15 cellular contexts compared by ENCODE assay signal in the genomic region with DNA sequence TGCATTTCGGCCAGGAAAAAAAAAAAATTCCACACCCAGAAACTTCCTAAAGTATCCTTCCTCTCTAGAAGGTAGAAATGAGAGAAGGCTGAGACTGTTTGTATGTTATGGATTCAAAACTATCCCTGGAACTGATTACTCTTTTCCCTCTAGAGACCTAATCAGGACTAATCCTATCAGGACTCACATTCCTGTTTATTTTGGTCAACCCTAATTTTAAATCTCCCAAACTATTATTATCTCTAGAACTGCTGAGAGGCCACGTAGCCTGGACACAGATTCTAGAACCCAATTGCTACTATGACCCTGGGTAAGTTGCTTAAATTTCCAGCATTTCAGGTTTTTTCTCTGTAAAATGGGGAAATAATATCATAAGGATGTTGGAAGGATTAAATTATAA.
DNase-seq lines count a peak whose midpoint lies in the region; ATAC-seq and TF ChIP-seq lines count a peak whose summit lies in the region.
"Had no signal": no experiment of that assay in that cellular context is flagged by ENCODE, and none has a peak within 500 bp of the region (broad histone marks: within the 10 kb centered on the region; RNA-seq: fewer than 3 reads in every experiment).

No MANE protein-coding gene starts in this region.

- H3K27ac Mint-ChIP-seq in stimulated activated naive B cell treated with anti-CD40 and anti-IgM and Interleukin-4, amounts not matched to agents 10 μg/mL and 1 μg/mL and 100 μg/mL, for 72 hours = no peak overlapping the region
- H3K27ac Mint-ChIP-seq: CD14-positive monocyte; CD8-positive, alpha-beta T cell had no signal

- no peaks in the 10 kb centered on the region for H3K9me3 Mint-ChIP-seq in stimulated activated naive B cell treated with anti-CD40 and anti-IgM and Interleukin-4, amounts not matched to agents 10 μg/mL and 1 μg/mL and 100 μg/mL, for 72 hours
- H3K9me3 Mint-ChIP-seq: CD8-positive, alpha-beta T cell had no signal

- no peak overlapping the region for H3K4me3 ChIP-seq in right atrium auricular region
- no peak overlapping the region for H3K4me3 ChIP-seq in heart right ventricle
- H3K4me3 ChIP-seq in H7 (ENCODE audit: insufficient read depth, low read depth, low read length) = no peak overlapping the region
- no peak overlapping the region for H3K4me3 ChIP-seq in vagina

- H3K27me3 ChIP-seq in right atrium auricular region (no peaks in the 10 kb centered on the region), heart right ventricle (no peaks in the 10 kb centered on the region), H7 (ENCODE audit: control insufficient read depth, insufficient read depth, low read length) (no peaks in the 10 kb centered on the region), vagina (no peaks in the 10 kb centered on the region)

- TF ChIP-seq CTCF in right atrium auricular region (IDR thresholded peaks at IDR 0.05) (no peak), heart right ventricle (IDR thresholded peaks at IDR 0.05) (no peak), vagina (IDR thresholded peaks at IDR 0.05) (no peak)

- no peak overlapping the region for H3K4me3 Mint-ChIP-seq in stimulated activated naive B cell treated with anti-CD40 and anti-IgM and Interleukin-4, amounts not matched to agents 10 μg/mL and 1 μg/mL and 100 μg/mL, for 72 hours
- H3K4me3 Mint-ChIP-seq: CD14-positive monocyte; CD8-positive, alpha-beta T cell had no signal

- intact Hi-C loops in Right ventricle myocardium inferior (cut with DNase I) (no loop called here), heart right ventricle (cut with DNase I) (no loop called here), vagina (cut with DNase I) (no loop called here)

- H3K36me3 ChIP-seq in right atrium auricular region = no peaks in the 10 kb centered on the region
- no peaks in the 10 kb centered on the region for H3K36me3 ChIP-seq in heart right ventricle
- H3K36me3 ChIP-seq in H7 (replicated peaks; ENCODE audit: control insufficient read depth, insufficient read depth, low read length) = no peaks in the 10 kb centered on the region
- H3K36me3 ChIP-seq in vagina = no peaks in the 10 kb centered on the region

- H3K9me3 ChIP-seq in right atrium auricular region = no peaks in the 10 kb centered on the region
- H3K9me3 ChIP-seq in heart right ventricle = no peaks in the 10 kb centered on the region
- no peaks in the 10 kb centered on the region for H3K9me3 ChIP-seq in vagina

- ATAC-seq in Right ventricle myocardium inferior = peak; percentile 68
- peak; percentile 53 to 91 (median 72) for ATAC-seq in heart right ventricle
- no peak for ATAC-seq in stimulated activated naive B cell treated with anti-CD40 and anti-IgM and Interleukin-4, amounts not matched to agents 10 μg/mL and 1 μg/mL and 100 μg/mL, for 72 hours (replicated peaks)
- ATAC-seq: CD8-positive, alpha-beta T cell; HCT116 had no signal

- H3K27me3 Mint-ChIP-seq in stimulated activated naive B cell treated with anti-CD40 and anti-IgM and Interleukin-4, amounts not matched to agents 10 μg/mL and 1 μg/mL and 100 μg/mL, for 72 hours = no peaks in the 10 kb centered on the region

- peak overlapping the region in 1 of 2 donors; percentile 61 for H3K27ac ChIP-seq in right atrium auricular region
- peak overlapping the region in 6 of 10 donors; percentile 13 to 52 (median 48) for H3K27ac ChIP-seq in heart right ventricle
- no peak overlapping the region for H3K27ac ChIP-seq in vagina
- H3K27ac ChIP-seq: 22Rv1 had no signal

- no peaks in the 10 kb centered on the region for H3K36me3 Mint-ChIP-seq in stimulated activated naive B cell treated with anti-CD40 and anti-IgM and Interleukin-4, amounts not matched to agents 10 μg/mL and 1 μg/mL and 100 μg/mL, for 72 hours
- H3K36me3 Mint-ChIP-seq: CD14-positive monocyte; CD8-positive, alpha-beta T cell had no signal

- WGBS in heart right ventricle, 2 donors = 16 to 50% methylated on average over 2 of the region's 2 CpGs

- peaks cover 0 to 7% of the 10 kb centered on the region in 2 donors for H3K4me1 ChIP-seq in right atrium auricular region
- H3K4me1 ChIP-seq in heart right ventricle = peaks cover 0 to 40% (median 6%) of the 10 kb centered on the region in 9 donors
- H3K4me1 ChIP-seq in vagina = no peaks in the 10 kb centered on the region

- TF ChIP-seq POLR2A in vagina (IDR thresholded peaks at IDR 0.05) = no peak

- DNase-seq in Right ventricle myocardium inferior (ENCODE audit: missing footprints) (no peak), right atrium auricular region (ENCODE audit: low spot score) (no peak), heart right ventricle (no peak), myocyte (ENCODE audit: low read depth) (peak; percentile 80), H7 (no peak), vagina (ENCODE audit: extremely low spot score in 2 of 2) (no peak)
- DNase-seq in stimulated activated naive B cell treated with anti-CD40 and anti-IgM and Interleukin-4, amounts not matched to agents 10 μg/mL and 1 μg/mL and 100 μg/mL, for 72 hours = no peak
- DNase-seq: CD8-positive, alpha-beta T cell; COR-L47; DMS153; DMS79 treated with DMSO at 0.1 percent for 48 hours; EL had no signal

- H3K4me1 Mint-ChIP-seq in stimulated activated naive B cell treated with anti-CD40 and anti-IgM and Interleukin-4, amounts not matched to agents 10 μg/mL and 1 μg/mL and 100 μg/mL, for 72 hours = no peaks in the 10 kb centered on the region
- H3K4me1 Mint-ChIP-seq: CD14-positive monocyte had no signal

Comparison
In these comparisons a context has a peak if more than half of its experiments do, and no peak if none do; other contexts are left out.
1. ATAC-seq: peak in Right ventricle myocardium inferior (single experiment) and heart right ventricle (8 of 8); none in stimulated activated naive B cell treated with anti-CD40 and anti-IgM and Interleukin-4, amounts not matched to agents 10 μg/mL and 1 μg/mL and 100 μg/mL, for 72 hours (0 of 2).